ENCODE assay signal across 14 cellular contexts in genomic region chr13:93270769-93271753, GRCh38. TPM values are rescaled to one million over a fixed set of nuclear protein-coding genes. Genes with fewer than 3 reads are reported as not detected.
A peak's percentile ranks its signal among the peaks of the same experiment; 100 is the strongest.
DNase-seq lines count a peak whose midpoint lies in the region; ATAC-seq, FAIRE-seq and TF ChIP-seq lines count a peak whose summit lies in the region.
"Had no signal": no experiment of that assay in that cellular context is flagged by ENCODE, and none has a peak within 500 bp of the region (broad histone marks: within the 10 kb centered on the region; RNA-seq: fewer than 3 reads in every experiment).

No MANE protein-coding gene starts in this region.

- H3K4me1 Mint-ChIP-seq in H9 (peaks cover 18 to 22% of the 10 kb centered on the region in 2 experiments), mesothelial cell of epicardium (peaks cover 31% of the 10 kb centered on the region)
- H3K4me1 Mint-ChIP-seq: CD4-positive, alpha-beta memory T cell had no signal

- H3K4me3 Mint-ChIP-seq in H9 (no peak overlapping the region), mesothelial cell of epicardium (no peak overlapping the region)
- H3K4me3 Mint-ChIP-seq: CD4-positive, alpha-beta memory T cell had no signal

- no peaks in the 10 kb centered on the region; the same call in 1 of the 2 replicates for H3K79me2 ChIP-seq in H9 (ENCODE audit: insufficient read depth, low read length)

- peak overlapping the region; percentile 30 for H3K4me3 ChIP-seq in WERI-Rb-1 (ENCODE audit: low read depth, low read length)
- H3K4me3 ChIP-seq: body of pancreas, mucosa of descending colon, SJCRH30 had no signal

- H3K27ac Mint-ChIP-seq in H9 (peak overlapping the region in 2 of 3 experiments; percentile 25 to 78; a peak in 5 of 7 replicates), mesothelial cell of epicardium (peak overlapping the region; percentile 75)
- H3K27ac Mint-ChIP-seq: CD4-positive, alpha-beta memory T cell had no signal

- H3K18ac ChIP-seq in H9 (ENCODE audit: insufficient read length, low read depth, low read length) = no peak overlapping the region

- H3K27me3 ChIP-seq in H9 (ENCODE audit: insufficient read depth, low read length) (no peaks in the 10 kb centered on the region), WERI-Rb-1 (ENCODE audit: insufficient read depth, low read depth, severe bottlenecking) (no peaks in the 10 kb centered on the region)
- H3K27me3 ChIP-seq: body of pancreas, SJCRH30 had no signal

- no peak overlapping the region for H2BK15ac ChIP-seq in H9 (ENCODE audit: low read depth, low read length)

- no peak for ATAC-seq in HG02840 (IDR thresholded peaks at IDR 0.05; ENCODE audit: low FRiP score, unreplicated experiment)
- ATAC-seq: body of pancreas, mucosa of descending colon had no signal

- FAIRE-seq in GM19239 (lab: Jason Lieb, UNC) = no peak

- no peak overlapping the region for H3K9ac ChIP-seq in H9 (ENCODE audit: extremely low read depth, insufficient read length, low read length)

- no peak overlapping the region for H2AFZ ChIP-seq in H9 (ENCODE audit: low read length)

- WGBS in H9 (ENCODE audit: extremely low coverage, insufficient read length, low lambda C conversion rate) = no CpG with 5 or more reads among the region's 5 CpGs

- DNase-seq in H9 (no peak), NCI-H2081 treated with DMSO at 0.1 percent for 48 hours (lab: John Stamatoyannopoulos, UW) (peak; percentile 59), WERI-Rb-1 (peak; percentile 67), mesothelial cell of epicardium (ENCODE audit: low spot score in 2 of 2, unreplicated experiment in 2 of 2) (no peak), GM19239 (ENCODE audit: insufficient read length, low spot score) (no peak), DMS153 treated with DMSO at 0.1 percent for 48 hours (lab: John Stamatoyannopoulos, UW; ENCODE audit: unreplicated experiment) (no peak), RKO (ENCODE audit: low spot score) (no peak)
- DNase-seq: activated CD4-positive, alpha-beta T cell treated with anti-CD3 and anti-CD28 coated beads for 1 hour; body of pancreas; CD4-positive, alpha-beta memory T cell; mucosa of descending colon; NCI-H2029; SJCRH30 had no signal

- H3K14ac ChIP-seq in H9 (ENCODE audit: insufficient read depth, low read length) = no peak overlapping the region

- peaks cover 12% of the 10 kb centered on the region; the same call in 1 of the 2 replicates for H3K36me3 ChIP-seq in WERI-Rb-1
- H3K36me3 ChIP-seq: SJCRH30 had no signal

- no peak overlapping the region for H3K4me2 ChIP-seq in H9 (ENCODE audit: insufficient read depth, insufficient read length, low read length)

- no peaks in the 10 kb centered on the region for H4K20me1 ChIP-seq in H9 (ENCODE audit: control insufficient read depth, insufficient read depth, insufficient read length)

- H3K36me3 Mint-ChIP-seq in H9 (ENCODE audit: insufficient read depth in 1 of 3, low read depth in 3 of 3) (no peaks in the 10 kb centered on the region), mesothelial cell of epicardium (peaks cover 1% of the 10 kb centered on the region)
- H3K36me3 Mint-ChIP-seq: CD4-positive, alpha-beta memory T cell had no signal

- H3K9me3 ChIP-seq in H9 (ENCODE audit: control insufficient read depth, low read depth, low read length) (no peaks in the 10 kb centered on the region), WERI-Rb-1 (ENCODE audit: severe bottlenecking) (no peaks in the 10 kb centered on the region)
- H3K9me3 ChIP-seq: body of pancreas, mucosa of descending colon, SJCRH30 had no signal

- no peaks in the 10 kb centered on the region for H3K79me1 ChIP-seq in H9 (ENCODE audit: insufficient read depth, low read depth, low read length, poor library complexity, severe bottlenecking)

- H3K27me3 Mint-ChIP-seq in H9 (ENCODE audit: low read depth) (no peaks in the 10 kb centered on the region), mesothelial cell of epicardium (ENCODE audit: low read depth) (no peaks in the 10 kb centered on the region)
- H3K27me3 Mint-ChIP-seq: CD4-positive, alpha-beta memory T cell had no signal

- no peak overlapping the region for H2BK120ac ChIP-seq in H9 (ENCODE audit: low read depth, low read length, poor library complexity, severe bottlenecking)

- no peak for TF ChIP-seq CTCF in H9 (conservative IDR thresholded peaks at IDR 0.05)
- TF ChIP-seq CTCF in WERI-Rb-1 (IDR thresholded peaks at IDR 0.05; ENCODE audit: low read depth, low read length) = no peak
- TF ChIP-seq CTCF in mesothelial cell of epicardium (IDR thresholded peaks at IDR 0.05; ENCODE audit: unreplicated experiment) = no peak

- H2AK5ac ChIP-seq in H9 (ENCODE audit: insufficient read length, low read length) = no peak overlapping the region

- H3K4me1 ChIP-seq in H9 (ENCODE audit: insufficient read depth, low read length) = peaks cover 3% of the 10 kb centered on the region; the same call in 1 of the 2 replicates
- H3K4me1 ChIP-seq: SJCRH30 had no signal

- no peak overlapping the region for H4K5ac ChIP-seq in H9 (ENCODE audit: insufficient read length, low read depth, low read length)

- H3K27ac ChIP-seq in H9 (ENCODE audit: insufficient read length, low read depth, low read length) (no peak overlapping the region), WERI-Rb-1 (peak overlapping the region; percentile 79)
- H3K27ac ChIP-seq: body of pancreas, SJCRH30 had no signal

- H3K23ac ChIP-seq in H9 (ENCODE audit: insufficient read length, low read depth, low read length) = no peak overlapping the region

- H2BK5ac ChIP-seq in H9 (ENCODE audit: insufficient read length, low read length) = no peak overlapping the region

- no peak overlapping the region for H4K8ac ChIP-seq in H9 (replicated peaks; ENCODE audit: insufficient read length, low read depth, low read length)

- no peak overlapping the region for H4K91ac ChIP-seq in H9 (ENCODE audit: insufficient read length, low read depth, low read length)

- no peaks in the 10 kb centered on the region for H3K23me2 ChIP-seq in H9 (ENCODE audit: insufficient read length, low read depth, low read length, poor library complexity, severe bottlenecking)

- H2BK12ac ChIP-seq in H9 (ENCODE audit: insufficient read length, low read depth, low read length) = no peak overlapping the region

- H2BK20ac ChIP-seq in H9 (ENCODE audit: low read depth, low read length, poor library complexity, severe bottlenecking) = no peak overlapping the region

- H3K9me3 Mint-ChIP-seq in H9 = no peaks in the 10 kb centered on the region
- no peaks in the 10 kb centered on the region for H3K9me3 Mint-ChIP-seq in mesothelial cell of epicardium

- H3T11ph ChIP-seq in H9 (ENCODE audit: low read length) = no peak overlapping the region

- no peak overlapping the region for H3K56ac ChIP-seq in H9 (ENCODE audit: insufficient read length, low read depth, low read length)

- H3K4ac ChIP-seq in H9 (ENCODE audit: low read depth, low read length) = no peak overlapping the region

RNA-seq across cellular contexts. Expression of gene GPC6, which starts 44.5 kb away (rescaled TPM):
- total RNA-seq in H9 (2021) (15.6 and 16.1 TPM in 2 replicates), mesothelial cell of epicardium (106 to 112 TPM (median 110 TPM) in 3 replicates)
- total RNA-seq: CD4-positive, alpha-beta memory T cell had no signal

Comparison
In these comparisons a context has a peak if more than half of its experiments do, and no peak if none do; other contexts are left out.
1. DNase-seq: peak in NCI-H2081 treated with DMSO at 0.1 percent for 48 hours (single experiment) and WERI-Rb-1 (single experiment); none in H9 (single experiment), mesothelial cell of epicardium (0 of 2), GM19239 (single experiment), DMS153 treated with DMSO at 0.1 percent for 48 hours (single experiment) and RKO (single experiment).